Comparison of ENCODE assay signal across 11 cellular contexts in genomic region chrX:13086793-13087321, GRCh38. TPM values are rescaled to one million over a fixed set of nuclear protein-coding genes. Genes with fewer than 3 reads are reported as not detected.
A peak's percentile ranks its signal among the peaks of the same experiment; 100 is the strongest.
DNase-seq lines count a peak whose midpoint lies in the region; ATAC-seq lines count a peak whose summit lies in the region.
"Not testable (repeated sequence)": the region's sequence is repeated elsewhere in the genome, so short reads cannot be mapped to it uniquely, and the experiment has no call there.
"Had no signal": no experiment of that assay in that cellular context is flagged by ENCODE, and none has a peak within 500 bp of the region (broad histone marks: within the 10 kb centered on the region; RNA-seq: fewer than 3 reads in every experiment).

No MANE protein-coding gene starts in this region.

- H3K27ac Mint-ChIP-seq in CD8-positive, alpha-beta memory T cell = peak overlapping the region; percentile 96 to 99 (median 98)
- H3K27ac Mint-ChIP-seq in T-helper 1 cell treated with Interleukin-12 subunit alpha and Interleukin-12 subunit beta and Interleukin-4 antibody, amounts not matched to agents 30 μg/mL and 1 μg/mL, for 36 hours = peak overlapping the region; percentile 99
- H3K27ac Mint-ChIP-seq in activated naive CD8-positive, alpha-beta T cell = peak overlapping the region; percentile 99
- H3K27ac Mint-ChIP-seq in effector memory CD8-positive, alpha-beta T cell = peak overlapping the region; percentile 99
- peak overlapping the region; percentile 98 to 99 for H3K27ac Mint-ChIP-seq in natural killer cell treated with Interleukin-12 subunit alpha and Interleukin-12 subunit beta and Interleukin-15 and Interleukin-18, amount 100 ng/mL, for 72 hours

- H3K36me3 Mint-ChIP-seq in CD8-positive, alpha-beta memory T cell; T-helper 1 cell treated with Interleukin-12 subunit alpha and Interleukin-12 subunit beta and Interleukin-4 antibody, amounts not matched to agents 30 μg/mL and 1 μg/mL, for 36 hours (ENCODE audit: low read depth); activated naive CD8-positive, alpha-beta T cell; natural killer cell treated with Interleukin-12 subunit alpha and Interleukin-12 subunit beta and Interleukin-15 and Interleukin-18, amount 100 ng/mL, for 72 hours: not testable (repeated sequence)
- peaks cover 23% of the 10 kb centered on the region for H3K36me3 Mint-ChIP-seq in effector memory CD8-positive, alpha-beta T cell (ENCODE audit: insufficient read depth)

- ATAC-seq in effector memory CD8-positive, alpha-beta T cell (replicated peaks); natural killer cell treated with Interleukin-12 subunit alpha and Interleukin-12 subunit beta and Interleukin-15 and Interleukin-18, amount 100 ng/mL, for 72 hours: not testable (repeated sequence)

- not testable (repeated sequence) for H3K27me3 ChIP-seq in CD8-positive, alpha-beta memory T cell (ENCODE audit: insufficient read depth, low read length, poor library complexity, severe bottlenecking)

- H3K27ac ChIP-seq in CD8-positive, alpha-beta memory T cell (ENCODE audit: low read depth, low read length) = peak overlapping the region; percentile 11

- not testable (repeated sequence) for H3K9me3 Mint-ChIP-seq in CD8-positive, alpha-beta memory T cell; T-helper 1 cell treated with Interleukin-12 subunit alpha and Interleukin-12 subunit beta and Interleukin-4 antibody, amounts not matched to agents 30 μg/mL and 1 μg/mL, for 36 hours; activated naive CD8-positive, alpha-beta T cell (ENCODE audit: low read depth); effector memory CD8-positive, alpha-beta T cell; natural killer cell treated with Interleukin-12 subunit alpha and Interleukin-12 subunit beta and Interleukin-15 and Interleukin-18, amount 100 ng/mL, for 72 hours

- H3K4me1 Mint-ChIP-seq in CD8-positive, alpha-beta memory T cell = peaks cover 84 to 99% (median 97%) of the 10 kb centered on the region in 3 donors
- peaks cover 77% of the 10 kb centered on the region for H3K4me1 Mint-ChIP-seq in T-helper 1 cell treated with Interleukin-12 subunit alpha and Interleukin-12 subunit beta and Interleukin-4 antibody, amounts not matched to agents 30 μg/mL and 1 μg/mL, for 36 hours (ENCODE audit: low read depth)
- peaks cover 88% of the 10 kb centered on the region for H3K4me1 Mint-ChIP-seq in activated naive CD8-positive, alpha-beta T cell (ENCODE audit: low read depth)
- peaks cover 49 to 70% of the 10 kb centered on the region in 2 donors for H3K4me1 Mint-ChIP-seq in effector memory CD8-positive, alpha-beta T cell (ENCODE audit: low read depth in 2 of 2)
- H3K4me1 Mint-ChIP-seq in natural killer cell treated with Interleukin-12 subunit alpha and Interleukin-12 subunit beta and Interleukin-15 and Interleukin-18, amount 100 ng/mL, for 72 hours (ENCODE audit: low read depth in 2 of 2) = peaks cover 72 to 83% of the 10 kb centered on the region in 2 donors

- not testable (repeated sequence) for H3K9me3 ChIP-seq in CD8-positive, alpha-beta memory T cell (ENCODE audit: low read length)

- POLR2A ChIA-PET in CD8-positive, alpha-beta memory T cell (lab: Charles Lee) = interaction anchor here (0.7 to 4.4 kb wide), 17 partner anchors 26 to 138 kb away, joined by 3 to 104 read pairs (median 6); partner anchors contain the start of gene TMSB4X

- H3K36me3 ChIP-seq in CD8-positive, alpha-beta memory T cell (ENCODE audit: insufficient read depth, low read length) = not testable (repeated sequence)

- H3K4me3 Mint-ChIP-seq in CD8-positive, alpha-beta memory T cell = peak overlapping the region; percentile 57 to 87 (median 81)
- peak overlapping the region; percentile 82 for H3K4me3 Mint-ChIP-seq in T-helper 1 cell treated with Interleukin-12 subunit alpha and Interleukin-12 subunit beta and Interleukin-4 antibody, amounts not matched to agents 30 μg/mL and 1 μg/mL, for 36 hours
- H3K4me3 Mint-ChIP-seq in activated naive CD8-positive, alpha-beta T cell = peak overlapping the region; percentile 81
- H3K4me3 Mint-ChIP-seq in effector memory CD8-positive, alpha-beta T cell = peak overlapping the region; percentile 85 to 90
- peak overlapping the region; percentile 85 for H3K4me3 Mint-ChIP-seq in natural killer cell treated with Interleukin-12 subunit alpha and Interleukin-12 subunit beta and Interleukin-15 and Interleukin-18, amount 100 ng/mL, for 72 hours

- H3K4me1 ChIP-seq in CD8-positive, alpha-beta memory T cell (ENCODE audit: insufficient read depth, low read length) = peaks cover 95% of the 10 kb centered on the region

- DNase-seq in CD8-positive, alpha-beta memory T cell; effector memory CD8-positive, alpha-beta T cell; natural killer cell treated with Interleukin-12 subunit alpha and Interleukin-12 subunit beta and Interleukin-15 and Interleukin-18, amount 100 ng/mL, for 72 hours (ENCODE audit: low spot score): not testable (repeated sequence)
- DNase-seq in NCI-H82 (lab: John Stamatoyannopoulos, UW) = peak; percentile 0
- DNase-seq in activated CD8-positive, alpha-beta memory T cell treated with anti-CD3 and anti-CD28 coated beads, Interleukin-2, amount 50 U/mL, for 4 hours = peak; percentile 28

- peak overlapping the region; percentile 58 for H3K4me3 ChIP-seq in CD8-positive, alpha-beta memory T cell (ENCODE audit: low read length)

- H3K27me3 Mint-ChIP-seq in CD8-positive, alpha-beta memory T cell = peaks cover 0 to 15% of the 10 kb centered on the region in 2 donors
- not testable (repeated sequence) for H3K27me3 Mint-ChIP-seq in T-helper 1 cell treated with Interleukin-12 subunit alpha and Interleukin-12 subunit beta and Interleukin-4 antibody, amounts not matched to agents 30 μg/mL and 1 μg/mL, for 36 hours (ENCODE audit: low read depth); activated naive CD8-positive, alpha-beta T cell; effector memory CD8-positive, alpha-beta T cell; natural killer cell treated with Interleukin-12 subunit alpha and Interleukin-12 subunit beta and Interleukin-15 and Interleukin-18, amount 100 ng/mL, for 72 hours

- CTCF ChIA-PET in CD8-positive, alpha-beta memory T cell (lab: Charles Lee) = interaction anchor here (1.0 to 9.8 kb wide), 9 partner anchors 32 to 401 kb away, joined by 3 to 196 read pairs (median 5); partner anchors contain the start of gene TMSB4X

RNA-seq across cellular contexts. Expression of gene FAM9C, which starts 42.4 kb away (rescaled TPM):
- total RNA-seq in CD8-positive, alpha-beta memory T cell = not detected
- not detected for polyA plus RNA-seq in CD8-positive, alpha-beta memory T cell
- not detected for total RNA-seq in natural killer cell treated with Interleukin-12 subunit alpha and Interleukin-12 subunit beta and Interleukin-15 and Interleukin-18, amount 100 ng/mL, for 72 hours
- total RNA-seq: breast epithelium, H4, LHCN-M2, upper lobe of right lung had no signal
